Comparison of ENCODE assay signal across 1 cellular context in the genomic region with DNA sequence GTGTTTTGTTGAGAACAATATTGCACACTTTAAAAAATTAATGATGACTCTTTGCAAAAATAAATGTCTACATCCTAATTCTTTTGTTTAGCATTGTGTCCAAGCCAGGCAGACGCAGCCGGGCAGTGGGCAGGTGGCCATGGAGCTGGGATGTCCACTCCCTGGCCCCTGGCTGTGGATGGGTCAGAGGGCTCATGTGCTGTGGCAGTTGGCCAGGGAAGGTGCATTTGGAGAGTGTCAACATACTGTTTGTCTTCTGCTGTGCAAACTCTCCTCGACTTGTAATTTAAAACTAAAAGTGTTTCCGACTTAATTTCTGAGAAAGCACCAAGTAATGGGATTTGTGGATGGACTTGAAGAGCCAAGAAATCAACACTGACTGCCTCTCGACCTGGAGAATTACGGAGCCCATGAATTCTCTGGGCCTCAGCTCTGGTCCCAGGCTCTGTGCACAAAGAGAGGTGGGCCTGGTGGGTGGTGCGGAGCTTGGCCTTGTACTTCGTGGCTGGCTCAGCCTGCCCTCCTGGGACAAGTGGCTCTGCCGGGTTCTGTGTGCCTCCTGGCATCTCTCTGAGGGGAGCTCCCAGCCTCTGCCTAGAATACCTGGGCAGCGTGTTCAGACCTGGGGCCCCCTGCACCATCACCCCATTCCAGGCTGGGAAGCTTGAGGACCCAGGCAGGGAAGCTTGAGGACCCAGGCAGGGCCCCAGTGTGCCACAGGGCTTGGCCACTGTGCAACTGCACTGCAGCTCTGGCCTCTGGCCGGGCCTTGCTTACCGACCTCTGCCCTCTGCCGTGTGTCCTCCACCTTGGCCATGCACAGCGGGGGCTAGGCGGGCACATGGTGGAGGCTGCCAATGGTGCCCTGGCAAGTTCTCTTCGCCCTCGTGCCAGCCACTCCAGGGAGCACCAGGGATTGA.
TF ChIP-seq lines count a peak whose summit lies in the region.

No MANE protein-coding gene starts in this region.

TF ChIP-seq in K562, 482 proteins besides CTCF, POLR2A, EP300 and RAD21 (continued from another document and continues in another):
- TF ChIP-seq, protein P1, sequence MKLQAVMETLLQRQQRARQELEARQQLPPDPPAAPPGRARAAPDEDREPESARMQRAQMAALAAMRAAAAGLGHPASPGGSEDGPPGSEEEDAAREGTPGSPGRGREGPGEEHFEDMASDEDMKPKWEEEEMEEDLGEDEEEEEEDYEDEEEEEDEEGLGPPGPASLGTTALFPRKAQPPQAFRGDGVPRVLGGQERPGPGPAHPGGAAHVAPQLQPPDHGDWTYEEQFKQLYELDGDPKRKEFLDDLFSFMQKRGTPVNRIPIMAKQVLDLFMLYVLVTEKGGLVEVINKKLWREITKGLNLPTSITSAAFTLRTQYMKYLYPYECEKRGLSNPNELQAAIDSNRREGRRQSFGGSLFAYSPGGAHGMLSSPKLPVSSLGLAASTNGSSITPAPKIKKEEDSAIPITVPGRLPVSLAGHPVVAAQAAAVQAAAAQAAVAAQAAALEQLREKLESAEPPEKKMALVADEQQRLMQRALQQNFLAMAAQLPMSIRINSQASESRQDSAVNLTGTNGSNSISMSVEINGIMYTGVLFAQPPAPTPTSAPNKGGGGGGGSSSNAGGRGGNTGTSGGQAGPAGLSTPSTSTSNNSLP (IDR thresholded peaks at IDR 0.05; ENCODE audit: borderline replicate concordance, low read depth, low read length) = no peak
- TF ChIP-seq MCM3 (IDR thresholded peaks at IDR 0.05) (no peak), RBM34 (IDR thresholded peaks at IDR 0.05; ENCODE audit: borderline replicate concordance, insufficient read depth, low read length) (no peak), PRMT5 (CRISPR knock-in tag; IDR thresholded peaks at IDR 0.05) (peak; percentile 57; the same call in 1 of the 2 replicates), RFX5 (IDR thresholded peaks at IDR 0.05; ENCODE audit: low read depth, low read length) (no peak), TARDBP (IDR thresholded peaks at IDR 0.05) (no peak), PTTG1 (tag; IDR thresholded peaks at IDR 0.05; ENCODE audit: low read depth) (no peak), ZNF212 (CRISPR knock-in tag; IDR thresholded peaks at IDR 0.05) (no peak), MED1 (CRISPR knock-in tag; IDR thresholded peaks at IDR 0.05; ENCODE audit: borderline replicate concordance) (peak; percentile 94; the same call in 1 of the 2 replicates), HMGN3 (IDR thresholded peaks at IDR 0.05; ENCODE audit: borderline replicate concordance, extremely low read depth, insufficient read length, low read depth, low read length) (no peak), WHSC1 (IDR thresholded peaks at IDR 0.05; ENCODE audit: low read length) (no peak), YBX1 (IDR thresholded peaks at IDR 0.05) (no peak), LEF1 (IDR thresholded peaks at IDR 0.05) (no peak), ZFPM2 (CRISPR knock-in tag; IDR thresholded peaks at IDR 0.05) (no peak), ZNF586 (CRISPR knock-in tag; conservative IDR thresholded peaks at IDR 0.05) (no peak), POLR2AphosphoS2 (IDR thresholded peaks at IDR 0.05; ENCODE audit: low read length) (no peak), ZNF354B (CRISPR knock-in tag; IDR thresholded peaks at IDR 0.05) (no peak), NCOA4 (IDR thresholded peaks at IDR 0.05; ENCODE audit: partially characterized antibody) (no peak), PHF20 (IDR thresholded peaks at IDR 0.05; ENCODE audit: partially characterized antibody) (no peak), POU5F1 (IDR thresholded peaks at IDR 0.05; ENCODE audit: borderline replicate concordance, low read depth, low read length, partially characterized antibody) (no peak), STAG1 (CRISPR knock-in tag; IDR thresholded peaks at IDR 0.05; ENCODE audit: borderline replicate concordance) (peak; percentile 44; the same call in 1 of the 2 replicates), ZNF699 (CRISPR knock-in tag; IDR thresholded peaks at IDR 0.05; ENCODE audit: insufficient replicate concordance) (no peak), DIDO1 (tag; IDR thresholded peaks at IDR 0.05; ENCODE audit: low read depth) (no peak)
- TF ChIP-seq, protein P2, sequence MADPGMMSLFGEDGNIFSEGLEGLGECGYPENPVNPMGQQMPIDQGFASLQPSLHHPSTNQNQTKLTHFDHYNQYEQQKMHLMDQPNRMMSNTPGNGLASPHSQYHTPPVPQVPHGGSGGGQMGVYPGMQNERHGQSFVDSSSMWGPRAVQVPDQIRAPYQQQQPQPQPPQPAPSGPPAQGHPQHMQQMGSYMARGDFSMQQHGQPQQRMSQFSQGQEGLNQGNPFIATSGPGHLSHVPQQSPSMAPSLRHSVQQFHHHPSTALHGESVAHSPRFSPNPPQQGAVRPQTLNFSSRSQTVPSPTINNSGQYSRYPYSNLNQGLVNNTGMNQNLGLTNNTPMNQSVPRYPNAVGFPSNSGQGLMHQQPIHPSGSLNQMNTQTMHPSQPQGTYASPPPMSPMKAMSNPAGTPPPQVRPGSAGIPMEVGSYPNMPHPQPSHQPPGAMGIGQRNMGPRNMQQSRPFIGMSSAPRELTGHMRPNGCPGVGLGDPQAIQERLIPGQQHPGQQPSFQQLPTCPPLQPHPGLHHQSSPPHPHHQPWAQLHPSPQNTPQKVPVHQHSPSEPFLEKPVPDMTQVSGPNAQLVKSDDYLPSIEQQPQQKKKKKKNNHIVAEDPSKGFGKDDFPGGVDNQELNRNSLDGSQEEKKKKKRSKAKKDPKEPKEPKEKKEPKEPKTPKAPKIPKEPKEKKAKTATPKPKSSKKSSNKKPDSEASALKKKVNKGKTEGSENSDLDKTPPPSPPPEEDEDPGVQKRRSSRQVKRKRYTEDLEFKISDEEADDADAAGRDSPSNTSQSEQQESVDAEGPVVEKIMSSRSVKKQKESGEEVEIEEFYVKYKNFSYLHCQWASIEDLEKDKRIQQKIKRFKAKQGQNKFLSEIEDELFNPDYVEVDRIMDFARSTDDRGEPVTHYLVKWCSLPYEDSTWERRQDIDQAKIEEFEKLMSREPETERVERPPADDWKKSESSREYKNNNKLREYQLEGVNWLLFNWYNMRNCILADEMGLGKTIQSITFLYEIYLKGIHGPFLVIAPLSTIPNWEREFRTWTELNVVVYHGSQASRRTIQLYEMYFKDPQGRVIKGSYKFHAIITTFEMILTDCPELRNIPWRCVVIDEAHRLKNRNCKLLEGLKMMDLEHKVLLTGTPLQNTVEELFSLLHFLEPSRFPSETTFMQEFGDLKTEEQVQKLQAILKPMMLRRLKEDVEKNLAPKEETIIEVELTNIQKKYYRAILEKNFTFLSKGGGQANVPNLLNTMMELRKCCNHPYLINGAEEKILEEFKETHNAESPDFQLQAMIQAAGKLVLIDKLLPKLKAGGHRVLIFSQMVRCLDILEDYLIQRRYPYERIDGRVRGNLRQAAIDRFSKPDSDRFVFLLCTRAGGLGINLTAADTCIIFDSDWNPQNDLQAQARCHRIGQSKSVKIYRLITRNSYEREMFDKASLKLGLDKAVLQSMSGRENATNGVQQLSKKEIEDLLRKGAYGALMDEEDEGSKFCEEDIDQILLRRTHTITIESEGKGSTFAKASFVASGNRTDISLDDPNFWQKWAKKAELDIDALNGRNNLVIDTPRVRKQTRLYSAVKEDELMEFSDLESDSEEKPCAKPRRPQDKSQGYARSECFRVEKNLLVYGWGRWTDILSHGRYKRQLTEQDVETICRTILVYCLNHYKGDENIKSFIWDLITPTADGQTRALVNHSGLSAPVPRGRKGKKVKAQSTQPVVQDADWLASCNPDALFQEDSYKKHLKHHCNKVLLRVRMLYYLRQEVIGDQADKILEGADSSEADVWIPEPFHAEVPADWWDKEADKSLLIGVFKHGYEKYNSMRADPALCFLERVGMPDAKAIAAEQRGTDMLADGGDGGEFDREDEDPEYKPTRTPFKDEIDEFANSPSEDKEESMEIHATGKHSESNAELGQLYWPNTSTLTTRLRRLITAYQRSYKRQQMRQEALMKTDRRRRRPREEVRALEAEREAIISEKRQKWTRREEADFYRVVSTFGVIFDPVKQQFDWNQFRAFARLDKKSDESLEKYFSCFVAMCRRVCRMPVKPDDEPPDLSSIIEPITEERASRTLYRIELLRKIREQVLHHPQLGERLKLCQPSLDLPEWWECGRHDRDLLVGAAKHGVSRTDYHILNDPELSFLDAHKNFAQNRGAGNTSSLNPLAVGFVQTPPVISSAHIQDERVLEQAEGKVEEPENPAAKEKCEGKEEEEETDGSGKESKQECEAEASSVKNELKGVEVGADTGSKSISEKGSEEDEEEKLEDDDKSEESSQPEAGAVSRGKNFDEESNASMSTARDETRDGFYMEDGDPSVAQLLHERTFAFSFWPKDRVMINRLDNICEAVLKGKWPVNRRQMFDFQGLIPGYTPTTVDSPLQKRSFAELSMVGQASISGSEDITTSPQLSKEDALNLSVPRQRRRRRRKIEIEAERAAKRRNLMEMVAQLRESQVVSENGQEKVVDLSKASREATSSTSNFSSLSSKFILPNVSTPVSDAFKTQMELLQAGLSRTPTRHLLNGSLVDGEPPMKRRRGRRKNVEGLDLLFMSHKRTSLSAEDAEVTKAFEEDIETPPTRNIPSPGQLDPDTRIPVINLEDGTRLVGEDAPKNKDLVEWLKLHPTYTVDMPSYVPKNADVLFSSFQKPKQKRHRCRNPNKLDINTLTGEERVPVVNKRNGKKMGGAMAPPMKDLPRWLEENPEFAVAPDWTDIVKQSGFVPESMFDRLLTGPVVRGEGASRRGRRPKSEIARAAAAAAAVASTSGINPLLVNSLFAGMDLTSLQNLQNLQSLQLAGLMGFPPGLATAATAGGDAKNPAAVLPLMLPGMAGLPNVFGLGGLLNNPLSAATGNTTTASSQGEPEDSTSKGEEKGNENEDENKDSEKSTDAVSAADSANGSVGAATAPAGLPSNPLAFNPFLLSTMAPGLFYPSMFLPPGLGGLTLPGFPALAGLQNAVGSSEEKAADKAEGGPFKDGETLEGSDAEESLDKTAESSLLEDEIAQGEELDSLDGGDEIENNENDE (IDR thresholded peaks at IDR 0.05; ENCODE audit: low read depth, low read length) = no peak
- TF ChIP-seq, protein P3, sequence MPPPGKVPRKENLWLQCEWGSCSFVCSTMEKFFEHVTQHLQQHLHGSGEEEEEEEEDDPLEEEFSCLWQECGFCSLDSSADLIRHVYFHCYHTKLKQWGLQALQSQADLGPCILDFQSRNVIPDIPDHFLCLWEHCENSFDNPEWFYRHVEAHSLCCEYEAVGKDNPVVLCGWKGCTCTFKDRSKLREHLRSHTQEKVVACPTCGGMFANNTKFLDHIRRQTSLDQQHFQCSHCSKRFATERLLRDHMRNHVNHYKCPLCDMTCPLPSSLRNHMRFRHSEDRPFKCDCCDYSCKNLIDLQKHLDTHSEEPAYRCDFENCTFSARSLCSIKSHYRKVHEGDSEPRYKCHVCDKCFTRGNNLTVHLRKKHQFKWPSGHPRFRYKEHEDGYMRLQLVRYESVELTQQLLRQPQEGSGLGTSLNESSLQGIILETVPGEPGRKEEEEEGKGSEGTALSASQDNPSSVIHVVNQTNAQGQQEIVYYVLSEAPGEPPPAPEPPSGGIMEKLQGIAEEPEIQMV (tag; conservative IDR thresholded peaks at IDR 0.05; ENCODE audit: low read depth) = no peak
- TF ChIP-seq, protein P4, sequence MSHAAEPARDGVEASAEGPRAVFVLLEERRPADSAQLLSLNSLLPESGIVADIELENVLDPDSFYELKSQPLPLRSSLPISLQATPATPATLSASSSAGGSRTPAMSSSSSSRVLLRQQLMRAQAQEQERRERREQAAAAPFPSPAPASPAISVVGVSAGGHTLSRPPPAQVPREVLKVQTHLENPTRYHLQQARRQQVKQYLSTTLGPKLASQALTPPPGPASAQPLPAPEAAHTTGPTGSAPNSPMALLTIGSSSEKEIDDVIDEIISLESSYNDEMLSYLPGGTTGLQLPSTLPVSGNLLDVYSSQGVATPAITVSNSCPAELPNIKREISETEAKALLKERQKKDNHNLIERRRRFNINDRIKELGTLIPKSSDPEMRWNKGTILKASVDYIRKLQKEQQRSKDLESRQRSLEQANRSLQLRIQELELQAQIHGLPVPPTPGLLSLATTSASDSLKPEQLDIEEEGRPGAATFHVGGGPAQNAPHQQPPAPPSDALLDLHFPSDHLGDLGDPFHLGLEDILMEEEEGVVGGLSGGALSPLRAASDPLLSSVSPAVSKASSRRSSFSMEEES (CRISPR knock-in tag; IDR thresholded peaks at IDR 0.05) = no peak
- TF ChIP-seq, protein P5, sequence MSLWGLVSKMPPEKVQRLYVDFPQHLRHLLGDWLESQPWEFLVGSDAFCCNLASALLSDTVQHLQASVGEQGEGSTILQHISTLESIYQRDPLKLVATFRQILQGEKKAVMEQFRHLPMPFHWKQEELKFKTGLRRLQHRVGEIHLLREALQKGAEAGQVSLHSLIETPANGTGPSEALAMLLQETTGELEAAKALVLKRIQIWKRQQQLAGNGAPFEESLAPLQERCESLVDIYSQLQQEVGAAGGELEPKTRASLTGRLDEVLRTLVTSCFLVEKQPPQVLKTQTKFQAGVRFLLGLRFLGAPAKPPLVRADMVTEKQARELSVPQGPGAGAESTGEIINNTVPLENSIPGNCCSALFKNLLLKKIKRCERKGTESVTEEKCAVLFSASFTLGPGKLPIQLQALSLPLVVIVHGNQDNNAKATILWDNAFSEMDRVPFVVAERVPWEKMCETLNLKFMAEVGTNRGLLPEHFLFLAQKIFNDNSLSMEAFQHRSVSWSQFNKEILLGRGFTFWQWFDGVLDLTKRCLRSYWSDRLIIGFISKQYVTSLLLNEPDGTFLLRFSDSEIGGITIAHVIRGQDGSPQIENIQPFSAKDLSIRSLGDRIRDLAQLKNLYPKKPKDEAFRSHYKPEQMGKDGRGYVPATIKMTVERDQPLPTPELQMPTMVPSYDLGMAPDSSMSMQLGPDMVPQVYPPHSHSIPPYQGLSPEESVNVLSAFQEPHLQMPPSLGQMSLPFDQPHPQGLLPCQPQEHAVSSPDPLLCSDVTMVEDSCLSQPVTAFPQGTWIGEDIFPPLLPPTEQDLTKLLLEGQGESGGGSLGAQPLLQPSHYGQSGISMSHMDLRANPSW (CRISPR knock-in tag; IDR thresholded peaks at IDR 0.05) = 0 out of 2 replicates have a peak, but pooled peaks have one; percentile 37
- TF ChIP-seq, protein P6, sequence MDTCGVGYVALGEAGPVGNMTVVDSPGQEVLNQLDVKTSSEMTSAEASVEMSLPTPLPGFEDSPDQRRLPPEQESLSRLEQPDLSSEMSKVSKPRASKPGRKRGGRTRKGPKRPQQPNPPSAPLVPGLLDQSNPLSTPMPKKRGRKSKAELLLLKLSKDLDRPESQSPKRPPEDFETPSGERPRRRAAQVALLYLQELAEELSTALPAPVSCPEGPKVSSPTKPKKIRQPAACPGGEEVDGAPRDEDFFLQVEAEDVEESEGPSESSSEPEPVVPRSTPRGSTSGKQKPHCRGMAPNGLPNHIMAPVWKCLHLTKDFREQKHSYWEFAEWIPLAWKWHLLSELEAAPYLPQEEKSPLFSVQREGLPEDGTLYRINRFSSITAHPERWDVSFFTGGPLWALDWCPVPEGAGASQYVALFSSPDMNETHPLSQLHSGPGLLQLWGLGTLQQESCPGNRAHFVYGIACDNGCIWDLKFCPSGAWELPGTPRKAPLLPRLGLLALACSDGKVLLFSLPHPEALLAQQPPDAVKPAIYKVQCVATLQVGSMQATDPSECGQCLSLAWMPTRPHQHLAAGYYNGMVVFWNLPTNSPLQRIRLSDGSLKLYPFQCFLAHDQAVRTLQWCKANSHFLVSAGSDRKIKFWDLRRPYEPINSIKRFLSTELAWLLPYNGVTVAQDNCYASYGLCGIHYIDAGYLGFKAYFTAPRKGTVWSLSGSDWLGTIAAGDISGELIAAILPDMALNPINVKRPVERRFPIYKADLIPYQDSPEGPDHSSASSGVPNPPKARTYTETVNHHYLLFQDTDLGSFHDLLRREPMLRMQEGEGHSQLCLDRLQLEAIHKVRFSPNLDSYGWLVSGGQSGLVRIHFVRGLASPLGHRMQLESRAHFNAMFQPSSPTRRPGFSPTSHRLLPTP (IDR thresholded peaks at IDR 0.05; ENCODE audit: borderline replicate concordance, extremely low read depth, insufficient read length) = no peak
- TF ChIP-seq, protein P7, sequence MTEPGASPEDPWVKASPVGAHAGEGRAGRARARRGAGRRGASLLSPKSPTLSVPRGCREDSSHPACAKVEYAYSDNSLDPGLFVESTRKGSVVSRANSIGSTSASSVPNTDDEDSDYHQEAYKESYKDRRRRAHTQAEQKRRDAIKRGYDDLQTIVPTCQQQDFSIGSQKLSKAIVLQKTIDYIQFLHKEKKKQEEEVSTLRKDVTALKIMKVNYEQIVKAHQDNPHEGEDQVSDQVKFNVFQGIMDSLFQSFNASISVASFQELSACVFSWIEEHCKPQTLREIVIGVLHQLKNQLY (CRISPR knock-in tag; conservative IDR thresholded peaks at IDR 0.05) = 0 out of 4 replicates have a peak, but pooled peaks of 1 of the 2 experiments have one; percentile 32
